Comparison of ENCODE assay signal across 2 cellular contexts in the genomic region with DNA sequence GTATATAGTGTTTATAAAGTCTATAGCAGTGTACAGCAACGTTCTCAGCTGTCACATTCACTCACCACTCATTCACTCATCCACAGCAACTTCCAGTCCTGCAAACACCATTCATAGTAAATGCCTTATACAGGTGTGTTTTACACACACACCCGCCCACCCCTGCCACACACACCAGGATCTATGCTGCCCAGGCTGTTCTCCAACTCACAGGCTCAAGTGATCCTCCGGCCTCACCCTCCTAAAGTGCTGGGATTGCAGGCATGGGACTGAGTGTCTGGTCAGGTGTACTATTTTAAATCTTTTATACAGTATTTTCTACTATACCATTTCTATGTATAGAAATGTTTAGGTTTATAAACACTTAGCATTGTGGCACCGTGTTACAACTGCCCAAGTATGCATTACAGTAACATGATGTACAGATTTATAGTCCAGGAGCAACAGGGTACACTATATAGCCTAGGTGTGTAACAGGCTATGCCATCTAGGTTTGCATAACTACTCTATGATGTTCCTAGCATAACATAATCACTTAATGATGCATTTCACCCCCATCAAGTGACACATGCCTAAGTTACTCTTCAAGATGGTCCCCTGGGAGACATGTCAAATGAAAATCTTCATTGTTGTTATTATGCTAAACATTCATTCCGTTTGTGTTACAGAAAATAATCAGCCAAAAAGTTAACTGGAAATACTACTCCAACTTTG.
TF ChIP-seq lines count a peak whose summit lies in the region.

No MANE protein-coding gene starts in this region.

TF ChIP-seq in IMR-90, 13 proteins besides CTCF, POLR2A, EP300 and RAD21 (continued from another document):
- TF ChIP-seq ELK1 (IDR thresholded peaks at IDR 0.05; ENCODE audit: borderline replicate concordance, low read depth, low read length), result no peak

TF ChIP-seq in SK-N-SH treated with all-trans-retinoic acid at 6 μM for 48 hours, 23 proteins besides CTCF, POLR2A, EP300 and RAD21 (continued from another document):
- TF ChIP-seq PATZ1 (CRISPR knock-in tag; IDR thresholded peaks at IDR 0.05; ENCODE audit: borderline replicate concordance) (no peak), PPARA (CRISPR knock-in tag; IDR thresholded peaks at IDR 0.05; ENCODE audit: borderline replicate concordance) (no peak), ZNF565 (CRISPR knock-in tag; conservative IDR thresholded peaks at IDR 0.05; ENCODE audit: low read depth) (no peak), ZFP3 (CRISPR knock-in tag; IDR thresholded peaks at IDR 0.05) (no peak), RARB (CRISPR knock-in tag; IDR thresholded peaks at IDR 0.05) (no peak)
